ENCODE assay signal across 7 cellular contexts in genomic region chr3:39733804-39734203, GRCh38.
"Had no signal": no experiment of that assay in that cellular context is flagged by ENCODE, and none has a peak within 500 bp of the region (broad histone marks: within the 10 kb centered on the region; RNA-seq: fewer than 3 reads in every experiment).

No MANE protein-coding gene starts in this region.

- H3K27ac Mint-ChIP-seq: IgD-negative memory B cell had no signal

- H3K27me3 Mint-ChIP-seq: IgD-negative memory B cell had no signal

- ATAC-seq: K562 had no signal

- H3K4me1 Mint-ChIP-seq: IgD-negative memory B cell had no signal

- FAIRE-seq: HTR-8/SVneo, K562 had no signal

- H3K36me3 Mint-ChIP-seq: IgD-negative memory B cell had no signal

- H3K4me3 ChIP-seq: K562 had no signal

- DNase-seq: IMR-90, KBM-7, KG1 had no signal

- H3K4me3 Mint-ChIP-seq: IgD-negative memory B cell had no signal

- H3K27ac ChIP-seq: HL-60 had no signal
